Comparison of ENCODE assay signal across 8 cellular contexts in the genomic region with DNA sequence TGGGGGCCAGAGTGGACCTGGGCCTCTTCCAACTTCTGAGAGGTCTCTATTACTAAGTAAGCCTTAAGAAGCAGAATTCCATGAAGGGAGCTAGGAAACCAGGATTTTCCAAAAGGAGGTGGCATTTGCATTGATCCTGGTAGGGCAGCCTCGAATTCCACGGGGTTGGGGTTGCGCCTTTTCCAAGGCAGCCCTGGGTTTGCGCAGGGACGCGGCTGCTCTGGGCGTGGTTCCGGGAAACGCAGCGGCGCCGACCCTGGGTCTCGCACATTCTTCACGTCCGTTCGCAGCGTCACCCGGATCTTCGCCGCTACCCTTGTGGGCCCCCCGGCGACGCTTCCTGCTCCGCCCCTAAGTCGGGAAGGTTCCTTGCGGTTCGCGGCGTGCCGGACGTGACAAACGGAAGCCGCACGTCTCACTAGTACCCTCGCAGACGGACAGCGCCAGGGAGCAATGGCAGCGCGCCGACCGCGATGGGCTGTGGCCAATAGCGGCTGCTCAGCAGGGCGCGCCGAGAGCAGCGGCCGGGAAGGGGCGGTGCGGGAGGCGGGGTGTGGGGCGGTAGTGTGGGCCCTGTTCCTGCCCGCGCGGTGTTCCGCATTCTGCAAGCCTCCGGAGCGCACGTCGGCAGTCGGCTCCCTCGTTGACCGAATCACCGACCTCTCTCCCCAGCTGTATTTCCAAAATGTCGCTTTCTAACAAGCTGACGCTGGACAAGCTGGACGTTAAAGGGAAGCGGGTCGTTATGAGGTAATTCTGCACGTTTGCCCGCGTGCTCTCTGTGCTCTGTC. TPM values are rescaled to one million over a fixed set of nuclear protein-coding genes. Genes with fewer than 3 reads are reported as not detected.
DNase-seq lines count a peak whose midpoint lies in the region; ATAC-seq, FAIRE-seq and TF ChIP-seq lines count a peak whose summit lies in the region.

A gene (plus strand): TSS at position 593 of the 791 bp plus-strand sequence. CDS start 93 bp downstream, at position 686.

- no peaks in the 10 kb centered on the region for H3K9me3 ChIP-seq in T-helper 17 cell (ENCODE audit: control insufficient read depth, low read length, poor library complexity, severe bottlenecking)
- no peaks in the 10 kb centered on the region for H3K9me3 ChIP-seq in psoas muscle

- H3K36me3 ChIP-seq in psoas muscle (ENCODE audit: insufficient read depth in 1 of 2, low read depth in 1 of 2): no peaks in the 10 kb centered on the region

- peaks cover 0 to 3% (median 0%) of the 10 kb centered on the region in 3 donors for H3K27me3 ChIP-seq in psoas muscle (ENCODE audit: insufficient read depth in 3 of 3, low read length in 2 of 3)

- H3K27ac ChIP-seq in angular gyrus (ENCODE audit: low read depth, low read length): peak within 1 kb of the TSS; percentile 96
- peak within 1 kb of the TSS; percentile 92 for H3K27ac ChIP-seq in psoas muscle

- H3K36me3 Mint-ChIP-seq in T-helper 17 cell (ENCODE audit: low read depth): no peaks in the 10 kb centered on the region

- peak; percentile 93 for ATAC-seq in HG02885 (IDR thresholded peaks at IDR 0.05; ENCODE audit: poor library complexity, unreplicated experiment)
- ATAC-seq in T-helper 17 cell: peak; percentile 95
- ATAC-seq in left ventricle myocardium superior: peak; percentile 98
- peak; percentile 93 to 95 (median 94) for ATAC-seq in psoas muscle

- DNase-seq in NCI-H1694 treated with DMSO at 0.1 percent for 48 hours (lab: John Stamatoyannopoulos, UW) (peak; percentile 88), T-helper 17 cell (peak; percentile 83 to 90 (median 87)), left ventricle myocardium superior (peak; percentile 97), psoas muscle (peak; percentile 96 to 98), urothelium cell line (ENCODE audit: low spot score) (peak; percentile 94)

- peaks cover 7% of the 10 kb centered on the region for H3K4me1 ChIP-seq in psoas muscle

- peak within 1 kb of the TSS; percentile 89 for H3K4me3 Mint-ChIP-seq in T-helper 17 cell

- H3K4me1 Mint-ChIP-seq in T-helper 17 cell: peaks cover 27% of the 10 kb centered on the region

- H3K27ac Mint-ChIP-seq in T-helper 17 cell: peak within 1 kb of the TSS; percentile 91

- no peak for TF ChIP-seq CTCF in psoas muscle (IDR thresholded peaks at IDR 0.05)

- peak; percentile 85 for TF ChIP-seq POLR2A in GM15510 (IDR thresholded peaks at IDR 0.05; ENCODE audit: borderline replicate concordance, extremely low read depth, insufficient read length)

- 0 to 37% (median 0%) methylated on average over 40 to 72 of the region's 72 CpGs for WGBS in psoas muscle, 3 donors

- H3K4me3 ChIP-seq in psoas muscle: peak within 1 kb of the TSS; percentile 79

- H3K27me3 Mint-ChIP-seq in T-helper 17 cell: no peaks in the 10 kb centered on the region

- FAIRE-seq in urothelium cell line (lab: Jason Lieb, UNC): no peak

- intact Hi-C loops in left ventricle myocardium superior (cut with micrococcal nuclease): loop anchor here (10.0 kb wide), 1 partner anchor 199 kb away; no protein-coding TSS in a partner anchor
- intact Hi-C loops in psoas muscle (cut with DNase I): loop anchor here in 1 of 2 donors (10.0 kb wide), 1 partner anchor 209 kb away; a partner anchor contains a TSS

RNA-seq across cellular contexts. Expression of the gene that starts here (rescaled TPM):
- 100 to 1,000 TPM; 256 to 258 TPM for total RNA-seq in T-helper 17 cell
- total RNA-seq in left ventricle myocardium superior: 448 TPM
- total RNA-seq in psoas muscle: 100 to 1,000 TPM; 246 to 372 (median 319) TPM
- polyA plus RNA-seq in psoas muscle: 100 to 1,000 TPM; 234 to 339 (median 237) TPM

Comparison
In these comparisons a context has a peak if more than half of its experiments do, and no peak if none do; other contexts are left out.
1. Peak in every context shown above with its lines: DNase-seq, ATAC-seq, H3K4me3 ChIP-seq and H3K27ac ChIP-seq.